ENCODE assay signal across 10 cellular contexts in genomic region chr14:93958567-93959238, GRCh38. TPM values are rescaled to one million over a fixed set of nuclear protein-coding genes. Genes with fewer than 3 reads are reported as not detected.
DNase-seq lines count a peak whose midpoint lies in the region; ATAC-seq and TF ChIP-seq lines count a peak whose summit lies in the region.
"Had no signal": no experiment of that assay in that cellular context is flagged by ENCODE, and none has a peak within 500 bp of the region (broad histone marks: within the 10 kb centered on the region; RNA-seq: fewer than 3 reads in every experiment).

No MANE protein-coding gene starts in this region.

- peak overlapping the region; percentile 59 for H3K9ac ChIP-seq in MM.1S (ENCODE audit: low read length)

- no peak for ATAC-seq in central memory CD8-positive, alpha-beta T cell (replicated peaks; ENCODE audit: extremely low read depth, poor library complexity, severe bottlenecking)
- no peak for ATAC-seq in GM21390 (IDR thresholded peaks at IDR 0.05; ENCODE audit: unreplicated experiment)

- peak overlapping the region; percentile 84 for H3K27ac ChIP-seq in MM.1S (ENCODE audit: low read length)

- TF ChIP-seq CTCF in GM06990 (IDR thresholded peaks at IDR 0.05; ENCODE audit: insufficient read depth, low read length, poor library complexity, severe bottlenecking), result no peak
- no peak for TF ChIP-seq CTCF in MM.1S (IDR thresholded peaks at IDR 0.05; ENCODE audit: low read length)
- TF ChIP-seq CTCF in progenitor cell of endocrine pancreas (IDR thresholded peaks at IDR 0.05; ENCODE audit: unreplicated experiment), result no peak

- peak overlapping the region; percentile 93 for H3K27ac Mint-ChIP-seq in central memory CD8-positive, alpha-beta T cell (ENCODE audit: low read depth)
- H3K27ac Mint-ChIP-seq in progenitor cell of endocrine pancreas, result peak overlapping the region; percentile 92

- DNase-seq in GM06990 (ENCODE audit: extremely low read depth, insufficient read length) (no peak), MM.1S (no peak), progenitor cell of endocrine pancreas (ENCODE audit: low spot score, unreplicated experiment) (no peak), NCI-H524 treated with DMSO at 0.1 percent for 48 hours (lab: John Stamatoyannopoulos, UW) (no peak), NCI-H2227 treated with DMSO at 0.1 percent for 48 hours (lab: John Stamatoyannopoulos, UW) (no peak), activated gamma-delta T cell treated with Interleukin-2 at 50 U/mL for 16 hours (no peak)
- DNase-seq in central memory CD8-positive, alpha-beta T cell (ENCODE audit: low spot score in 2 of 2), result no peak

- peaks cover 17% of the 10 kb centered on the region for H3F3A ChIP-seq in MM.1S (ENCODE audit: insufficient read depth, low read length)

- H3K9me2 ChIP-seq in MM.1S (replicated peaks; ENCODE audit: insufficient read depth, low read length), result no peaks in the 10 kb centered on the region

- H3K4me1 Mint-ChIP-seq in central memory CD8-positive, alpha-beta T cell, result peaks cover 94% of the 10 kb centered on the region
- H3K4me1 Mint-ChIP-seq in progenitor cell of endocrine pancreas (ENCODE audit: low read depth), result peaks cover 6% of the 10 kb centered on the region

- H3K4me1 ChIP-seq in MM.1S (ENCODE audit: low read length), result peaks cover 60% of the 10 kb centered on the region

- H3K4me2 ChIP-seq in MM.1S (ENCODE audit: low read depth, low read length), result peak overlapping the region; percentile 63

- H3K4me3 ChIP-seq in GM06990 (replicated peaks; ENCODE audit: low read depth, low read length), result 0 out of 2 replicates have a peak overlapping the region, but pooled peaks have one; percentile 9
- H3K4me3 ChIP-seq in MM.1S (ENCODE audit: low read length), result no peak overlapping the region

- H3K79me2 ChIP-seq in MM.1S (ENCODE audit: low read length), result no peaks in the 10 kb centered on the region

- no peaks in the 10 kb centered on the region for H4K20me1 ChIP-seq in MM.1S (ENCODE audit: insufficient read depth, low read length)

- H3K36me3 ChIP-seq in GM06990 (ENCODE audit: control insufficient read depth, insufficient read depth, low read length), result no peaks in the 10 kb centered on the region
- no peaks in the 10 kb centered on the region for H3K36me3 ChIP-seq in MM.1S (replicated peaks; ENCODE audit: insufficient read depth, low read length)

- no peaks in the 10 kb centered on the region for H3K9me3 Mint-ChIP-seq in central memory CD8-positive, alpha-beta T cell
- H3K9me3 Mint-ChIP-seq in progenitor cell of endocrine pancreas (ENCODE audit: low read depth), result no peaks in the 10 kb centered on the region

- peak overlapping the region; percentile 79 for H3K4me3 Mint-ChIP-seq in central memory CD8-positive, alpha-beta T cell
- H3K4me3 Mint-ChIP-seq in progenitor cell of endocrine pancreas (ENCODE audit: low read depth), result no peak overlapping the region
- H3K4me3 Mint-ChIP-seq: brain had no signal

- H3K36me3 Mint-ChIP-seq in central memory CD8-positive, alpha-beta T cell (ENCODE audit: insufficient read depth), result peaks cover 44% of the 10 kb centered on the region
- H3K36me3 Mint-ChIP-seq in progenitor cell of endocrine pancreas (ENCODE audit: insufficient read depth), result no peaks in the 10 kb centered on the region
- H3K36me3 Mint-ChIP-seq: brain had no signal

- H3K9me3 ChIP-seq in MM.1S (replicated peaks; ENCODE audit: insufficient read depth, low read length), result no peaks in the 10 kb centered on the region

- H2AFZ ChIP-seq in MM.1S (ENCODE audit: low read length), result peak overlapping the region; percentile 34; the same call in 1 of the 2 replicates

- H3K27me3 ChIP-seq in GM06990 (replicated peaks; ENCODE audit: control insufficient read depth, insufficient read depth, low read length) (no peaks in the 10 kb centered on the region), MM.1S (replicated peaks; ENCODE audit: insufficient read depth, low read length) (no peaks in the 10 kb centered on the region)

- H3K27me3 Mint-ChIP-seq in central memory CD8-positive, alpha-beta T cell, result no peaks in the 10 kb centered on the region
- H3K27me3 Mint-ChIP-seq in progenitor cell of endocrine pancreas, result peaks cover 13% of the 10 kb centered on the region

RNA-seq across cellular contexts. Expression of gene ASB2, which starts 17.7 kb away (rescaled TPM):
- not detected in 2 replicates for total RNA-seq in progenitor cell of endocrine pancreas

RNA-seq across cellular contexts. Expression of gene FAM181A, which starts 31.6 kb away (rescaled TPM):
- not detected in 2 replicates for total RNA-seq in progenitor cell of endocrine pancreas
- total RNA-seq: osteocyte had no signal

RNA-seq across cellular contexts. Expression of gene CCDC197, which starts 38.4 kb away (rescaled TPM):
- total RNA-seq in progenitor cell of endocrine pancreas, result not detected in 2 replicates
- total RNA-seq: osteocyte had no signal
